In the genomic region with DNA sequence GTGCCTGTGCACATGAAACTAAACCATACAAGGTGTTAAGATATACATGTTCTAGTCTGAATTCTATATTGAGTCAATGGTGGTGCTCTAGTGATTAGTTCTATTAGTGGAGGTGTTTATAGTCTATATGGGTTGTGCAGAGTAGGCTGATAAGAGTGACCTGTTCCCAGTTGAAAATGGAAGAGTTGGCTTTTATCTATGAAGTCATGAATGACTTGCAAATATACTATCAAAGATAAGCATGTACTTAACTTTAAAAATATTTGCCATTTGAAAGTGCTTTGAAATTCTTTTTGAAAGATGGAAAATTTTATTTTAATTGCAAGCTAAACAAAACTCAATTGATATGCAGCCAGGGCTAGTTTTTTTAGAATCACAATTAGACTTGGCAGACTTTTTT, we compare ENCODE assay signal across 27 cellular contexts.
"Had no signal": no experiment of that assay in that cellular context is flagged by ENCODE, and none has a peak within 500 bp of the region (broad histone marks: within the 10 kb centered on the region; RNA-seq: fewer than 3 reads in every experiment).

No MANE protein-coding gene starts in this region.

- H3K4me3 Mint-ChIP-seq: immature natural killer cell; naive thymus-derived CD8-positive, alpha-beta T cell; nephron; neural progenitor cell; stimulated activated naive B cell treated with anti-CD40 and anti-IgM and Interleukin-4, amounts not matched to agents 10 μg/mL and 1 μg/mL and 100 μg/mL, for 72 hours; stimulated activated naive CD8-positive, alpha-beta T cell treated with anti-CD3 and anti-CD28 coated beads, Interleukin-15, Interleukin-2, amounts not matched to agents 100 ng/mL and 50 ng/mL, for 24 hours; type B pancreatic cell had no signal

- H3K9me3 Mint-ChIP-seq: immature natural killer cell; naive thymus-derived CD8-positive, alpha-beta T cell; neural progenitor cell; stimulated activated naive B cell treated with anti-CD40 and anti-IgM and Interleukin-4, amounts not matched to agents 10 μg/mL and 1 μg/mL and 100 μg/mL, for 72 hours; stimulated activated naive CD8-positive, alpha-beta T cell treated with anti-CD3 and anti-CD28 coated beads, Interleukin-15, Interleukin-2, amounts not matched to agents 100 ng/mL and 50 ng/mL, for 24 hours; type B pancreatic cell had no signal

- DNase-seq: hypothalamus; immature natural killer cell; kidney; left colon; left lung; lower lobe of right lung; mammary epithelial cell; mesenchymal stem cell; naive thymus-derived CD8-positive, alpha-beta T cell; occipital lobe; right lobe of liver; stimulated activated CD4-positive, alpha-beta T cell treated with anti-CD3 and anti-CD28 coated beads, Interleukin-1b, Interleukin-23, amount 100 ng/mL, for 48 hours; stimulated activated CD4-positive, alpha-beta T cell treated with anti-CD3 and anti-CD28 coated beads, Interleukin-2, amount 100 ng/mL, for 48 hours; stimulated activated CD4-positive, alpha-beta T cell treated with anti-CD3 and anti-CD28 coated beads, Interleukin-4, amount 100 ng/mL, for 4 hours; stimulated activated CD8-positive, alpha-beta memory T cell treated with anti-CD3 and anti-CD28 coated beads, Interleukin-4, amount 100 ng/mL, for 48 hours; stimulated activated naive B cell treated with anti-CD40 and anti-IgM and Interleukin-4, amounts not matched to agents 10 μg/mL and 1 μg/mL and 100 μg/mL, for 72 hours; substantia nigra; uterus had no signal

- H3K9ac ChIP-seq: neural progenitor cell, parathyroid adenoma had no signal

- H3K27ac ChIP-seq: left lung, lower lobe of right lung, neutrophil, parathyroid adenoma, right atrium auricular region, right lobe of liver, tibial nerve, uterus had no signal

- H3K4me1 ChIP-seq: left lung, lower lobe of right lung, parathyroid adenoma, right atrium auricular region, tibial nerve, uterus had no signal

- H3K27me3 Mint-ChIP-seq: naive thymus-derived CD8-positive, alpha-beta T cell had no signal

- H3K36me3 ChIP-seq: left lung, lower lobe of right lung, neural progenitor cell, neutrophil, right atrium auricular region, right lobe of liver, tibial nerve, uterus had no signal

- H3K9me3 ChIP-seq: left lung, lower lobe of right lung, neutrophil, right atrium auricular region, right lobe of liver, tibial nerve, uterus had no signal

- H3K27me3 ChIP-seq: left lung, neural progenitor cell, neutrophil, right atrium auricular region, right lobe of liver, tibial nerve, uterus had no signal

- H3K4me1 Mint-ChIP-seq: immature natural killer cell; naive thymus-derived CD8-positive, alpha-beta T cell; nephron; stimulated activated naive B cell treated with anti-CD40 and anti-IgM and Interleukin-4, amounts not matched to agents 10 μg/mL and 1 μg/mL and 100 μg/mL, for 72 hours had no signal

- H3K4me3 ChIP-seq: left lung, lower lobe of right lung, neural progenitor cell, right atrium auricular region, right lobe of liver, smooth muscle cell, tibial nerve, uterus had no signal

- H3K36me3 Mint-ChIP-seq: immature natural killer cell; naive thymus-derived CD8-positive, alpha-beta T cell; stimulated activated naive B cell treated with anti-CD40 and anti-IgM and Interleukin-4, amounts not matched to agents 10 μg/mL and 1 μg/mL and 100 μg/mL, for 72 hours; type B pancreatic cell had no signal

- H3K27ac Mint-ChIP-seq: immature natural killer cell; naive thymus-derived CD8-positive, alpha-beta T cell; nephron; neural progenitor cell; stimulated activated naive B cell treated with anti-CD40 and anti-IgM and Interleukin-4, amounts not matched to agents 10 μg/mL and 1 μg/mL and 100 μg/mL, for 72 hours; stimulated activated naive CD8-positive, alpha-beta T cell treated with anti-CD3 and anti-CD28 coated beads, Interleukin-15, Interleukin-2, amounts not matched to agents 100 ng/mL and 50 ng/mL, for 24 hours; type B pancreatic cell had no signal

- ATAC-seq: left colon; left lung; lower lobe of right lung; naive thymus-derived CD8-positive, alpha-beta T cell; right lobe of liver; stimulated activated naive B cell treated with anti-CD40 and anti-IgM and Interleukin-4, amounts not matched to agents 10 μg/mL and 1 μg/mL and 100 μg/mL, for 72 hours had no signal
